Comparison of ENCODE assay signal across 24 cellular contexts in genomic region chr2:203629699-203630098, GRCh38.
"Had no signal": no experiment of that assay in that cellular context is flagged by ENCODE, and none has a peak within 500 bp of the region (broad histone marks: within the 10 kb centered on the region; RNA-seq: fewer than 3 reads in every experiment).

No MANE protein-coding gene starts in this region.

- ATAC-seq: effector memory CD8-positive, alpha-beta T cell; foreskin keratinocyte; gastroesophageal sphincter; heart left ventricle; left ventricle myocardium superior; lower lobe of right lung; natural killer cell; psoas muscle; right cardiac atrium; stimulated activated memory B cell treated with anti-CD40 and anti-IgM and Interleukin-4, amounts not matched to agents 10 μg/mL and 1 μg/mL and 100 μg/mL, for 72 hours; stimulated activated naive CD8-positive, alpha-beta T cell treated with anti-CD3 and anti-CD28 coated beads, Interleukin-15, Interleukin-2, amounts not matched to agents 100 U/mL and 50 U/mL, for 24 hours had no signal

- H3K9me3 ChIP-seq: colonic mucosa, esophagus muscularis mucosa, gastroesophageal sphincter, heart left ventricle, lower lobe of right lung, psoas muscle, sigmoid colon, testis, tibial artery had no signal

- H3K27me3 ChIP-seq: colonic mucosa, esophagus muscularis mucosa, foreskin keratinocyte, gastroesophageal sphincter, heart left ventricle, sigmoid colon, testis, tibial artery had no signal

- H3K27ac Mint-ChIP-seq: dendritic cell treated with granulocyte-macrophage colony-stimulating factor and Interleukin-4, amounts not matched to agents 40 ng/mL and 50 ng/mL, for 4 days; effector memory CD8-positive, alpha-beta T cell; natural killer cell; stimulated activated memory B cell treated with anti-CD40 and anti-IgM and Interleukin-4, amounts not matched to agents 10 μg/mL and 1 μg/mL and 100 μg/mL, for 72 hours; type B pancreatic cell had no signal

- H3K4me1 Mint-ChIP-seq: central memory CD8-positive, alpha-beta T cell; natural killer cell; stimulated activated memory B cell treated with anti-CD40 and anti-IgM and Interleukin-4, amounts not matched to agents 10 μg/mL and 1 μg/mL and 100 μg/mL, for 72 hours had no signal

- H3K27me3 Mint-ChIP-seq: central memory CD8-positive, alpha-beta T cell; dendritic cell treated with granulocyte-macrophage colony-stimulating factor and Interleukin-4, amounts not matched to agents 40 ng/mL and 50 ng/mL, for 4 days; effector memory CD8-positive, alpha-beta T cell; type B pancreatic cell had no signal

- H3K27ac ChIP-seq: colonic mucosa, esophagus muscularis mucosa, foreskin keratinocyte, gastroesophageal sphincter, heart left ventricle, lower lobe of right lung, psoas muscle, sigmoid colon, testis, tibial artery had no signal

- H3K36me3 ChIP-seq: colonic mucosa, esophagus muscularis mucosa, gastroesophageal sphincter, heart left ventricle, lower lobe of right lung, sigmoid colon, tibial artery had no signal

- H3K36me3 Mint-ChIP-seq: natural killer cell; stimulated activated memory B cell treated with anti-CD40 and anti-IgM and Interleukin-4, amounts not matched to agents 10 μg/mL and 1 μg/mL and 100 μg/mL, for 72 hours; type B pancreatic cell had no signal

- H3K4me3 Mint-ChIP-seq: central memory CD8-positive, alpha-beta T cell; dendritic cell treated with granulocyte-macrophage colony-stimulating factor and Interleukin-4, amounts not matched to agents 40 ng/mL and 50 ng/mL, for 4 days; effector memory CD8-positive, alpha-beta T cell; natural killer cell; neural crest cell; stimulated activated memory B cell treated with anti-CD40 and anti-IgM and Interleukin-4, amounts not matched to agents 10 μg/mL and 1 μg/mL and 100 μg/mL, for 72 hours; type B pancreatic cell had no signal

- H3K4me3 ChIP-seq: colonic mucosa, esophagus muscularis mucosa, gastroesophageal sphincter, heart left ventricle, lower lobe of right lung, psoas muscle, sigmoid colon, testis, tibial artery had no signal

- DNase-seq: colonic mucosa; effector memory CD8-positive, alpha-beta T cell; foreskin keratinocyte; heart left ventricle; hippocampal formation; left ventricle myocardium superior; lower lobe of right lung; natural killer cell; psoas muscle; right cardiac atrium; sigmoid colon; stimulated activated CD4-positive, alpha-beta T cell treated with anti-CD3 and anti-CD28 coated beads, Interleukin-2, amount 100 ng/mL, for 24 hours; stimulated activated CD4-positive, alpha-beta T cell treated with anti-CD3 and anti-CD28 coated beads, Interleukin-4, amount 100 ng/mL, for 4 hours; stimulated activated naive CD8-positive, alpha-beta T cell treated with anti-CD3 and anti-CD28 coated beads, Interleukin-15, Interleukin-2, amounts not matched to agents 100 U/mL and 50 U/mL, for 24 hours; substantia nigra; testis; tibial artery had no signal

- H3K9me3 Mint-ChIP-seq: central memory CD8-positive, alpha-beta T cell; dendritic cell treated with granulocyte-macrophage colony-stimulating factor and Interleukin-4, amounts not matched to agents 40 ng/mL and 50 ng/mL, for 4 days; effector memory CD8-positive, alpha-beta T cell; natural killer cell; neural crest cell; stimulated activated memory B cell treated with anti-CD40 and anti-IgM and Interleukin-4, amounts not matched to agents 10 μg/mL and 1 μg/mL and 100 μg/mL, for 72 hours; type B pancreatic cell had no signal

- H3K4me1 ChIP-seq: colonic mucosa, foreskin keratinocyte, psoas muscle, testis had no signal
